In the genomic region with DNA sequence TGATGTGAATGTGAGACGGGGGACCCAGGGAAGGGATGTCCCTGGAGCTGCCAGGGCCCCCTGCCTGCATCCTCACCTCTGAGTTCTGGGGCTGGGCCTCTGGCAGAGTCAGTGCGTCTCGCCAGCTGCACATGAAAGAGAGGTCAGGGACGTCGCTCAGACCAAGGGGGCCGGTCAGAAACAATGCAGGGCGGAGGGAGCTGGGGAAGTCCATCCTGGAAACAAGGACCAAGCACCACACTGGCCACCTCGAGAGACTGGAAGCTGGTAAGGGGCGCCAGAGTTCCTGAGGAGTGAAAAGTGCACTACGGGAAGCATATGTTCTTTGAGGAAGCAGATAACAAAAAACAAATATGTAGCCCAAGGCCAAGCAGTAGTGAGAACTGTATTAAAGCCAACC, we compare ENCODE assay signal across 15 cellular contexts. TPM values are rescaled to one million over a fixed set of nuclear protein-coding genes. Genes with fewer than 3 reads are reported as not detected.
A peak's percentile ranks its signal among the peaks of the same experiment; 100 is the strongest.
DNase-seq lines count a peak whose midpoint lies in the region; ATAC-seq and TF ChIP-seq lines count a peak whose summit lies in the region.
"Had no signal": no experiment of that assay in that cellular context is flagged by ENCODE, and none has a peak within 500 bp of the region (broad histone marks: within the 10 kb centered on the region; RNA-seq: fewer than 3 reads in every experiment).

No MANE protein-coding gene starts in this region.

- H2BK5ac ChIP-seq in H9 (ENCODE audit: insufficient read length, low read length): no peak overlapping the region

- no peak overlapping the region for H3K4me2 ChIP-seq in H9 (ENCODE audit: insufficient read depth, insufficient read length, low read length)

- no peak for ATAC-seq in natural killer cell
- no peak for ATAC-seq in GM19395 (IDR thresholded peaks at IDR 0.05; ENCODE audit: unreplicated experiment)
- no peak for ATAC-seq in HG03135 (IDR thresholded peaks at IDR 0.05; ENCODE audit: unreplicated experiment)
- ATAC-seq in GM18868 (IDR thresholded peaks at IDR 0.05; ENCODE audit: unreplicated experiment): no peak

- no peak overlapping the region for H3K56ac ChIP-seq in H9 (ENCODE audit: insufficient read length, low read depth, low read length)

- peaks cover 13% of the 10 kb centered on the region for H3K4me1 Mint-ChIP-seq in CD14-positive monocyte
- peaks cover 8 to 13% of the 10 kb centered on the region in 2 experiments for H3K4me1 Mint-ChIP-seq in H9
- peaks cover 24% of the 10 kb centered on the region for H3K4me1 Mint-ChIP-seq in chondrocyte (ENCODE audit: low read depth)
- peaks cover 24 to 27% of the 10 kb centered on the region in 2 donors for H3K4me1 Mint-ChIP-seq in natural killer cell

- no peak overlapping the region for H3K27ac ChIP-seq in H9 (ENCODE audit: insufficient read length, low read depth, low read length)

- H3T11ph ChIP-seq in H9 (ENCODE audit: low read length): no peak overlapping the region

- H4K20me1 ChIP-seq in H9 (ENCODE audit: control insufficient read depth, insufficient read depth, insufficient read length): no peaks in the 10 kb centered on the region

- no peaks in the 10 kb centered on the region for H3K27me3 ChIP-seq in H9 (ENCODE audit: insufficient read depth, low read length)
- H3K27me3 ChIP-seq: sigmoid colon, vagina had no signal

- H3K36me3 Mint-ChIP-seq in CD14-positive monocyte: peaks cover 50 to 56% of the 10 kb centered on the region in 2 donors
- peaks cover 14 to 46% (median 46%) of the 10 kb centered on the region in 3 experiments; a peak in 6 of 7 replicates for H3K36me3 Mint-ChIP-seq in H9 (ENCODE audit: insufficient read depth in 1 of 3, low read depth in 3 of 3)
- H3K36me3 Mint-ChIP-seq in chondrocyte (ENCODE audit: low read depth): peaks cover 5% of the 10 kb centered on the region
- H3K36me3 Mint-ChIP-seq in natural killer cell: no peaks in the 10 kb centered on the region

- no peak overlapping the region for H3K18ac ChIP-seq in H9 (ENCODE audit: insufficient read length, low read depth, low read length)

- H3K23me2 ChIP-seq in H9 (ENCODE audit: insufficient read length, low read depth, low read length, poor library complexity, severe bottlenecking): peaks cover 6% of the 10 kb centered on the region

- TF ChIP-seq CTCF in CD14-positive monocyte (IDR thresholded peaks at IDR 0.05) (no peak), H9 (conservative IDR thresholded peaks at IDR 0.05) (no peak), chondrocyte (IDR thresholded peaks at IDR 0.05) (no peak), natural killer cell (IDR thresholded peaks at IDR 0.05) (no peak)

- H3K27me3 Mint-ChIP-seq in CD14-positive monocyte (ENCODE audit: low read depth in 3 of 3) (peaks cover 0 to 1% (median 0%) of the 10 kb centered on the region in 3 donors), H9 (ENCODE audit: low read depth) (peaks cover 2% of the 10 kb centered on the region; the same call in 1 of the 2 replicates), chondrocyte (ENCODE audit: low read depth) (no peaks in the 10 kb centered on the region), natural killer cell (ENCODE audit: low read depth in 2 of 2) (no peaks in the 10 kb centered on the region)

- no peaks in the 10 kb centered on the region for H3K9me3 ChIP-seq in H9 (ENCODE audit: control insufficient read depth, low read depth, low read length)
- H3K9me3 ChIP-seq: sigmoid colon, vagina had no signal

- H3K4me1 ChIP-seq in H9 (ENCODE audit: insufficient read depth, low read length): no peaks in the 10 kb centered on the region

- H3K79me2 ChIP-seq in H9 (ENCODE audit: insufficient read depth, low read length): peaks cover 9% of the 10 kb centered on the region; the same call in 1 of the 2 replicates

- peaks cover 6% of the 10 kb centered on the region for H3K79me1 ChIP-seq in H9 (ENCODE audit: insufficient read depth, low read depth, low read length, poor library complexity, severe bottlenecking)

- H3K9ac ChIP-seq in H9 (ENCODE audit: extremely low read depth, insufficient read length, low read length): no peak overlapping the region

- no CpG with 5 or more reads among the region's 10 CpGs for WGBS in H9 (ENCODE audit: extremely low coverage, insufficient read length, low lambda C conversion rate)

- no peak overlapping the region for H4K8ac ChIP-seq in H9 (replicated peaks; ENCODE audit: insufficient read length, low read depth, low read length)

- no peak overlapping the region for H2BK20ac ChIP-seq in H9 (ENCODE audit: low read depth, low read length, poor library complexity, severe bottlenecking)

- H4K91ac ChIP-seq in H9 (ENCODE audit: insufficient read length, low read depth, low read length): no peak overlapping the region

- H4K5ac ChIP-seq in H9 (ENCODE audit: insufficient read length, low read depth, low read length): no peak overlapping the region

- H3K27ac Mint-ChIP-seq in CD14-positive monocyte (peak overlapping the region in 4 of 7 donors; percentile 2 to 77 (median 16)), H9 (no peak overlapping the region; a peak in 1 of 7 replicates), chondrocyte (ENCODE audit: unreplicated experiment) (no peak overlapping the region), natural killer cell (peak overlapping the region in 1 of 2 donors; percentile 65)

- no peak overlapping the region for H3K23ac ChIP-seq in H9 (ENCODE audit: insufficient read length, low read depth, low read length)

- H3K9me3 Mint-ChIP-seq in CD14-positive monocyte (no peaks in the 10 kb centered on the region), H9 (no peaks in the 10 kb centered on the region), chondrocyte (ENCODE audit: low read depth) (no peaks in the 10 kb centered on the region), natural killer cell (no peaks in the 10 kb centered on the region)

- DNase-seq in CD14-positive monocyte (ENCODE audit: low spot score) (no peak), H9 (no peak), chondrocyte (ENCODE audit: low spot score) (no peak), natural killer cell (no peak), mucosa of gallbladder (ENCODE audit: low spot score) (no peak)
- DNase-seq: COR-L47, foreskin fibroblast, HCEC 1CT, mammary epithelial cell, NCI-H2107, sigmoid colon had no signal

- no peak overlapping the region for H2BK12ac ChIP-seq in H9 (ENCODE audit: insufficient read length, low read depth, low read length)

- no peak overlapping the region for H2AK5ac ChIP-seq in H9 (ENCODE audit: insufficient read length, low read length)

- no peak overlapping the region for H2AFZ ChIP-seq in H9 (ENCODE audit: low read length)

- no peak overlapping the region for H3K4ac ChIP-seq in H9 (ENCODE audit: low read depth, low read length)

- no peak overlapping the region for H3K14ac ChIP-seq in H9 (ENCODE audit: insufficient read depth, low read length)

- H2BK15ac ChIP-seq in H9 (ENCODE audit: low read depth, low read length): no peak overlapping the region

- intact Hi-C loops in CD14-positive monocyte (cut with micrococcal nuclease): loop anchor here (5.0 kb wide), 5 partner anchors 37 to 217 kb away; a partner anchor contains a TSS
- intact Hi-C loops in natural killer cell (cut with micrococcal nuclease): loop anchor here (5.0 to 10.0 kb wide), 2 partner anchors 227 to 260 kb away; no protein-coding TSS in a partner anchor

- no peak overlapping the region for H3K4me3 Mint-ChIP-seq in CD14-positive monocyte
- H3K4me3 Mint-ChIP-seq in H9: peak overlapping the region; percentile 92 to 94
- peak overlapping the region; percentile 41 for H3K4me3 Mint-ChIP-seq in chondrocyte (ENCODE audit: unreplicated experiment)
- peak overlapping the region; percentile 94 for H3K4me3 Mint-ChIP-seq in natural killer cell

- H2BK120ac ChIP-seq in H9 (ENCODE audit: low read depth, low read length, poor library complexity, severe bottlenecking): no peak overlapping the region

RNA-seq across cellular contexts. Expression of a gene that starts 2.1 kb away (rescaled TPM):
- 1 to 10 TPM; 4.0 to 4.5 TPM for polyA plus RNA-seq in CD14-positive monocyte
- 78.6 and 81.3 TPM in 2 replicates for total RNA-seq in H9 (2021)
- total RNA-seq in chondrocyte: 22.2 to 33.9 TPM (median 26.9 TPM) in 3 replicates
- total RNA-seq in natural killer cell: 10 to 100 TPM; 89.0 to 97.7 (median 91.9) TPM
- 56.5 TPM for total RNA-seq in mucosa of gallbladder

RNA-seq across cellular contexts. Expression of a gene that starts 6.2 kb away (rescaled TPM):
- polyA plus RNA-seq in CD14-positive monocyte: not detected
- total RNA-seq in H9 (2021): 0.99 and 1.0 TPM in 2 replicates
- total RNA-seq in chondrocyte: not detected in 3 replicates
- total RNA-seq in natural killer cell: not detected
- total RNA-seq in mucosa of gallbladder: 0.60 TPM
- total RNA-seq: vagina had no signal
- polyA plus RNA-seq: mammary epithelial cell had no signal

RNA-seq across cellular contexts. Expression of a gene that starts 39.7 kb away (rescaled TPM):
- under 1 TPM in 1 of 2 donors, not detected in 1; 0.23 TPM for polyA plus RNA-seq in CD14-positive monocyte
- total RNA-seq in H9 (2021) (0.15 TPM in 1 of 2 replicates, not detected in the other), chondrocyte (not detected in 3 replicates), natural killer cell (1 to 10 TPM in 1 of 3 donors, under 1 TPM in 2; 0.43 to 2.9 (median 0.95) TPM), mucosa of gallbladder (0.46 TPM)
- total RNA-seq: vagina had no signal
- polyA plus RNA-seq: mammary epithelial cell had no signal

RNA-seq across cellular contexts. Expression of a gene that starts 39.8 kb away (rescaled TPM):
- polyA plus RNA-seq in CD14-positive monocyte: 1 to 10 TPM; 7.3 to 8.0 TPM
- 34.2 and 38.2 TPM in 2 replicates for total RNA-seq in H9 (2021)
- total RNA-seq in chondrocyte: 15.2 to 25.5 TPM (median 20.8 TPM) in 3 replicates
- 10 to 100 TPM; 11.2 to 15.3 (median 13.5) TPM for total RNA-seq in natural killer cell
- 16.3 TPM for total RNA-seq in mucosa of gallbladder

RNA-seq across cellular contexts. Expression of a gene that starts 55.0 kb away (rescaled TPM):
- polyA plus RNA-seq in CD14-positive monocyte: not detected
- total RNA-seq in H9 (2021) (not detected in 2 replicates), chondrocyte (not detected in 3 replicates), natural killer cell (not detected), mucosa of gallbladder (not detected)
- total RNA-seq: mammary epithelial cell, sigmoid colon, vagina had no signal
- polyA plus RNA-seq: mammary epithelial cell, sigmoid colon had no signal

Comparison
In these comparisons a context has a peak if more than half of its experiments do, and no peak if none do; other contexts are left out.
1. H3K27ac Mint-ChIP-seq: peak in CD14-positive monocyte (4 of 7); none in H9 (0 of 3) and chondrocyte (single experiment).
2. H3K4me3 Mint-ChIP-seq: peak in H9 (2 of 2), chondrocyte (single experiment) and natural killer cell (single experiment); none in CD14-positive monocyte (0 of 2).